ENCODE assay signal across 15 cellular contexts in the genomic region with DNA sequence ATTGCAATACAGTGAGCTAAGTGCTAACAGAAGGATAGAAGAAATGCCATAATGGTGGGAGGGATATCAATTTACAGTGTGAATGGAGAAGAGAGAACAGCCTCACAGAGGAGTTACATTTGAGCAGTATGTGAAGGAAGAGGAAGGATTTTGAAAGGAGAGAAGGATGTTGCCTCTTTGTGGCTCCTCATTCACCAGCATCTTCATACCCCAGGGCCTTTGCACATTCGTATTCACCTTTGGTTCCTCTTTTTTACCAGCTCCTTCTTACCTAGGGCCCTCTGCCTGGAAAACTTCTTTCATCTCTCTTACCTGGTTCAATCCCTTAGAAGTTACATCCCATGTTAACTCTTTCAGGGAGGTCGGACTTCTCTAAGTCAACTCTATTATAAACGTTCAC.
DNase-seq lines count a peak whose midpoint lies in the region; TF ChIP-seq lines count a peak whose summit lies in the region.
"Had no signal": no experiment of that assay in that cellular context is flagged by ENCODE, and none has a peak within 500 bp of the region (broad histone marks: within the 10 kb centered on the region; RNA-seq: fewer than 3 reads in every experiment).

No MANE protein-coding gene starts in this region.

- no peak overlapping the region for H3K9ac ChIP-seq in endodermal cell (ENCODE audit: extremely low read depth, low read length, poor library complexity, severe bottlenecking)
- H3K9ac ChIP-seq: GM23248 had no signal

- no peak overlapping the region for H3K27ac Mint-ChIP-seq in endodermal cell

- TF ChIP-seq POLR2A in uterus (IDR thresholded peaks at IDR 0.05), result no peak
- TF ChIP-seq POLR2A in Peyer's patch (IDR thresholded peaks at IDR 0.05), result no peak

- H3K4me3 Mint-ChIP-seq in endodermal cell, result no peak overlapping the region

- H3K36me3 Mint-ChIP-seq in endodermal cell (ENCODE audit: low read depth), result peaks cover 26% of the 10 kb centered on the region

- H3K9me3 Mint-ChIP-seq in endodermal cell, result peaks cover 4% of the 10 kb centered on the region

- no peaks in the 10 kb centered on the region for H3K27me3 ChIP-seq in endodermal cell (ENCODE audit: control insufficient read depth, insufficient read depth, low read length, poor library complexity, severe bottlenecking)
- H3K27me3 ChIP-seq in uterus, result no peaks in the 10 kb centered on the region
- no peaks in the 10 kb centered on the region for H3K27me3 ChIP-seq in Peyer's patch

- WGBS in endodermal cell (ENCODE audit: insufficient coverage in 1 of 2, insufficient read length in 1 of 2), 2 experiments, result 87 to 88% methylated on average over 3 of the region's 3 CpGs

- H3K4me1 ChIP-seq in endodermal cell (ENCODE audit: control insufficient read depth, insufficient read depth, low read length) (peaks cover 18% of the 10 kb centered on the region), uterus (peaks cover 0 to 10% of the 10 kb centered on the region in 2 donors), Peyer's patch (peaks cover 0 to 19% (median 0%) of the 10 kb centered on the region in 4 donors)

- peaks cover 28% of the 10 kb centered on the region for H3K4me1 Mint-ChIP-seq in endodermal cell

- H3K9me3 ChIP-seq in endodermal cell (ENCODE audit: control insufficient read depth, low read length) (peaks cover 5% of the 10 kb centered on the region), uterus (no peaks in the 10 kb centered on the region), Peyer's patch (no peaks in the 10 kb centered on the region)

- H3K27me3 Mint-ChIP-seq in endodermal cell (ENCODE audit: insufficient read depth), result no peaks in the 10 kb centered on the region

- H3K4me3 ChIP-seq in endodermal cell (ENCODE audit: low read length), result peak overlapping the region; percentile 73
- no peak overlapping the region for H3K4me3 ChIP-seq in uterus
- H3K4me3 ChIP-seq in Peyer's patch, result no peak overlapping the region
- H3K4me3 ChIP-seq: GM23248, SK-N-MC had no signal

- DNase-seq in NCI-H1694 treated with DMSO at 0.1 percent for 48 hours (lab: John Stamatoyannopoulos, UW), result peak; percentile 18
- DNase-seq in NCI-H1694 (lab: John Stamatoyannopoulos, UW), result no peak
- peak; percentile 59 for DNase-seq in NCI-H82 (lab: John Stamatoyannopoulos, UW)
- no peak for DNase-seq in endodermal cell
- DNase-seq in uterus, result no peak
- no peak for DNase-seq in GDM1 (lab: John Stamatoyannopoulos, UW)
- DNase-seq in H4 (ENCODE audit: low spot score), result no peak
- no peak for DNase-seq in Peyer's patch
- DNase-seq: 8988T, GM23248, KBM-7, NCI-H1436 treated with DMSO at 0.1 percent for 48 hours, NCI-H510A had no signal

- peaks cover 34% of the 10 kb centered on the region for H3K36me3 ChIP-seq in endodermal cell (ENCODE audit: control insufficient read depth, insufficient read depth, low read length)
- H3K36me3 ChIP-seq in uterus, result no peaks in the 10 kb centered on the region
- H3K36me3 ChIP-seq in Peyer's patch, result no peaks in the 10 kb centered on the region

- H3K27ac ChIP-seq in endodermal cell (ENCODE audit: low read depth, low read length) (no peak overlapping the region), uterus (peak overlapping the region; percentile 78 to 80), Peyer's patch (peak overlapping the region in 1 of 4 donors; percentile 32)
- H3K27ac ChIP-seq: C4-2B, GM23248, SK-N-MC had no signal

- intact Hi-C loops in uterus (cut with DNase I; ENCODE audit: low total_unique reads), result no loop called here

- TF ChIP-seq CTCF in endodermal cell (conservative IDR thresholded peaks at IDR 0.05) (no peak), uterus (IDR thresholded peaks at IDR 0.05) (no peak), Peyer's patch (IDR thresholded peaks at IDR 0.05) (no peak)

Comparison
In these comparisons a context has a peak if more than half of its experiments do, and no peak if none do; other contexts are left out.
1. DNase-seq: peak in NCI-H1694 treated with DMSO at 0.1 percent for 48 hours (single experiment) and NCI-H82 (single experiment); none in NCI-H1694 (single experiment), endodermal cell (single experiment), uterus (0 of 2), GDM1 (single experiment), H4 (single experiment) and Peyer's patch (0 of 3).